ENCODE assay signal across 8 cellular contexts in the genomic region with DNA sequence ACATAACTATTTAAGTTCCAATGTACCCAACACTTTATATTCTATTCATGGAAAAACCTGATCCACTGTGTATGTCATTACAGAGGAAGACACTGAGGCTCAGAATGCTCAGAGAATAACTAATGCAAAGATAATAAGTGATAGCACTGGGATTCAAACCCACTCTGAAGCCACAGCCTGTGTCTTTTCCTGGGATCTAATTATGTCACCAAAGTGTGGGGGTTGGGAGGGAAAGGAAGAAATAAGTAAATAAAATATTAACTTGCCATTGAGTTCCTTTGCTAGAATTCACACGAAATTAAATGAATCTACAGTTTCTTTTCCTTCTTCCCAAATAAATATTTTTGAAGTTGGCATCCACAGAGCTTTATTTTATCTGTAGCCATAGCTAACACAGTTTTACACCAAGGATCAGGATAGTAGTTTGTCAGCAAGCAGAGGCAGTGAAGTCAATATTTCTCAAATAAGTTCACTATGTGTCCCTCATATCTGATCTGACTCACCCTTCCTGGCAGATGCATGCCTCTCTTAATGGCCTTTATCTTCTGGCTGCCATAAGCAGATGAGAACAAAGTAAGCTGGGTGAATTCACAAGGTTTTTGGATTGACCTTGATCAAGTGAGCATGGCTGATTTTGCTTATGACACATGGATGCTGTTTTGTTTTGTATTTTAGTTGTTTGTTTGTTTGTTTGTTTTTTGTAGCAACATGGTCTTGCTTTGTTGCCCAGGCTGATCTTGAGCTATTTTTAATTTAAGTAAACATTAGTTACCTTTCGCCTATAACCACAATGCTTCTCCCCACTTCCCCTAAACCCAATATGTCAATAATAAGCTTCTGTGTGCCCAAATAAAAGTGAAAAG. TPM values are rescaled to one million over a fixed set of nuclear protein-coding genes. Genes with fewer than 3 reads are reported as not detected.
A peak's percentile ranks its signal among the peaks of the same experiment; 100 is the strongest.
DNase-seq lines count a peak whose midpoint lies in the region; ATAC-seq, FAIRE-seq and TF ChIP-seq lines count a peak whose summit lies in the region.

No MANE protein-coding gene starts in this region.

- no TSS peak for BruUV-seq in HepG2 (replicated peaks; lab: Mats Ljungman, UMichigan)

- no peak overlapping the region for H3K4me3 Mint-ChIP-seq in chondrocyte (ENCODE audit: unreplicated experiment)

- peaks cover 20% of the 10 kb centered on the region for H3K9me3 Mint-ChIP-seq in chondrocyte (ENCODE audit: low read depth)

- H3K36me3 ChIP-seq in HepG2 (replicated peaks in 1 of 2; ENCODE audit: control insufficient read depth in 1 of 2, insufficient read depth in 2 of 2, low read length in 2 of 2): peaks cover 0 to 4% of the 10 kb centered on the region in 2 experiments; a peak in 1 of 5 replicates

- peak; percentile 34 for DNase-seq in NCI-H69 (lab: John Stamatoyannopoulos, UW)
- DNase-seq in HepG2 (ENCODE audit: low spot score): peak; percentile 90
- DNase-seq in MV-4-11 (lab: John Stamatoyannopoulos, UW): no peak
- no peak for DNase-seq in COR-L47 (lab: John Stamatoyannopoulos, UW)
- no peak for DNase-seq in activated CD4-positive, alpha-beta T cell treated with anti-CD3 and anti-CD28 coated beads, Interleukin-2, amount 50 U/mL, for 4 hours
- DNase-seq in chondrocyte (ENCODE audit: low spot score): no peak

- no peak for TF ChIP-seq RAD21 in HepG2 (CRISPR knock-in tag; IDR thresholded peaks at IDR 0.05)

- peak overlapping the region; percentile 69 for H3K27ac ChIP-seq in HepG2 (ENCODE audit: extremely low read length, insufficient read depth, low read length)

- no peaks in the 10 kb centered on the region for H3K27me3 ChIP-seq in HepG2 (ENCODE audit: control insufficient read depth in 1 of 2, insufficient read depth in 2 of 2, low read length in 2 of 2)

- no peak for TF ChIP-seq POLR2A in HepG2 (IDR thresholded peaks at IDR 0.05; ENCODE audit: insufficient read depth in 1 of 2, low read depth in 2 of 2, low read length in 2 of 2)

- intact Hi-C loops in HepG2 (cut with micrococcal nuclease; ENCODE audit: unreplicated experiment): loop anchor here (1.0 to 2.0 kb wide), 2 partner anchors 9 to 28 kb away; no protein-coding TSS in a partner anchor

- H3K36me3 Mint-ChIP-seq in chondrocyte (ENCODE audit: low read depth): peaks cover 3% of the 10 kb centered on the region

- H2AFZ ChIP-seq in HepG2 (ENCODE audit: low read length): no peak overlapping the region

- CTCF ChIA-PET in HepG2 (lab: Yijun Ruan, JAX; ENCODE audit: low intra/inter-chr PET ratio, low total read pairs): no interaction called here

- 0 out of 4 replicates have a peak, but pooled peaks of 1 of the 2 experiments have one; percentile 51 for TF ChIP-seq EP300 in HepG2 (IDR thresholded peaks at IDR 0.05; ENCODE audit: low read depth in 2 of 2, low read length in 2 of 2)
- TF ChIP-seq EP300 in HepG2 (CRISPR knock-in tag; IDR thresholded peaks at IDR 0.05; ENCODE audit: borderline replicate concordance): peak; percentile 44; the same call in 1 of the 2 replicates

- peak overlapping the region; percentile 71 for H3K4me2 ChIP-seq in HepG2 (ENCODE audit: low read depth, low read length)

- WGBS in HepG2 (ENCODE audit: low lambda C conversion rate): 11% methylated on average over 2 of the region's 2 CpGs

- H3K4me3 ChIP-seq in HepG2 (replicated peaks in 1 of 3; ENCODE audit: insufficient read depth in 1 of 3, low read depth in 2 of 3, low read length in 3 of 3): peak overlapping the region in 2 of 3 experiments; percentile 14 to 39; a peak in 2 of 6 replicates

- no peaks in the 10 kb centered on the region for H3K9me3 ChIP-seq in HepG2 (ENCODE audit: low read length)

- H3K27ac Mint-ChIP-seq in chondrocyte (ENCODE audit: unreplicated experiment): no peak overlapping the region

- in situ Hi-C loops in HepG2 (cut with HindIII; ENCODE audit: extremely low pct_ligation_motif_present, low pct_unique_long_range_greater_than_20kb): loop anchor here (5.0 kb wide), 1 partner anchor 92 kb away; no protein-coding TSS in a partner anchor

- peaks cover 16% of the 10 kb centered on the region for H3K27me3 Mint-ChIP-seq in chondrocyte (ENCODE audit: low read depth)

- POLR2A ChIA-PET in HepG2 (lab: Yijun Ruan, JAX): interaction anchor here (0.6 to 1.8 kb wide), 5 partner anchors 8 to 749 kb away, joined by 3 to 9 read pairs (median 7); no protein-coding TSS in a partner anchor

- H3K9ac ChIP-seq in HepG2 (ENCODE audit: insufficient read depth, low read depth, low read length): peak overlapping the region; percentile 45

- peaks cover 3% of the 10 kb centered on the region for H3K4me1 Mint-ChIP-seq in chondrocyte (ENCODE audit: low read depth)

- TF ChIP-seq CTCF in HepG2 (CRISPR knock-in tag; IDR thresholded peaks at IDR 0.05) (no peak), chondrocyte (IDR thresholded peaks at IDR 0.05) (no peak)

- H4K20me1 ChIP-seq in HepG2 (ENCODE audit: insufficient read depth, low read length): peaks cover 26% of the 10 kb centered on the region

- ATAC-seq in GM18502 (IDR thresholded peaks at IDR 0.05; ENCODE audit: poor library complexity, unreplicated experiment) (peak; percentile 50), HG02642 (IDR thresholded peaks at IDR 0.05; ENCODE audit: poor library complexity, unreplicated experiment) (peak; percentile 66), HepG2 (peak; percentile 88)

- FAIRE-seq in HepG2 (lab: Jason Lieb, UNC): peak; percentile 48

- peaks cover 100% of the 10 kb centered on the region for H3K4me1 ChIP-seq in HepG2 (ENCODE audit: insufficient read depth, low read length)

- peaks cover 100% of the 10 kb centered on the region for H3K79me2 ChIP-seq in HepG2 (ENCODE audit: insufficient read depth, low read length)

TF ChIP-seq in HepG2, 621 proteins besides CTCF, POLR2A, EP300 and RAD21 (continues in another document):
- TF ChIP-seq MEIS1 (CRISPR knock-in tag; IDR thresholded peaks at IDR 0.05; ENCODE audit: borderline replicate concordance) (0 out of 2 replicates have a peak, but pooled peaks have one; percentile 31), FOSL2 (CRISPR knock-in tag; IDR thresholded peaks at IDR 0.05) (peak; percentile 99), ZNF792 (CRISPR knock-in tag; IDR thresholded peaks at IDR 0.05) (peak; percentile 97), AGO2 (optimal IDR thresholded peaks at IDR 0.05; ENCODE audit: low read depth, low read length) (no peak), ATF5 (CRISPR knock-in tag; IDR thresholded peaks at IDR 0.05; ENCODE audit: low read depth) (no peak), FOSL1 (CRISPR knock-in tag; IDR thresholded peaks at IDR 0.05; ENCODE audit: borderline replicate concordance) (peak; percentile 95), NR2C2 (CRISPR knock-in tag; IDR thresholded peaks at IDR 0.05; ENCODE audit: borderline replicate concordance) (peak; percentile 4; the same call in 1 of the 2 replicates), ASH2L (IDR thresholded peaks at IDR 0.05; ENCODE audit: insufficient read length, low read depth, low read length) (peak; percentile 51), NFIC (IDR thresholded peaks at IDR 0.05; ENCODE audit: low read length) (peak; percentile 62; the same call in 1 of the 2 replicates), SOX5 (CRISPR knock-in tag; IDR thresholded peaks at IDR 0.05; ENCODE audit: borderline replicate concordance) (peak; percentile 67; the same call in 1 of the 2 replicates), RXRB (CRISPR knock-in tag; IDR thresholded peaks at IDR 0.05; ENCODE audit: borderline replicate concordance) (peak; percentile 29; the same call in 1 of the 2 replicates), ETV5 (CRISPR knock-in tag; IDR thresholded peaks at IDR 0.05; ENCODE audit: borderline replicate concordance) (peak; percentile 51; the same call in 1 of the 2 replicates), CENPT (CRISPR knock-in tag; IDR thresholded peaks at IDR 0.05; ENCODE audit: low read depth) (no peak), PAF1 (CRISPR knock-in tag; IDR thresholded peaks at IDR 0.05) (no peak), ZSCAN25 (CRISPR knock-in tag; IDR thresholded peaks at IDR 0.05) (no peak), ONECUT2 (CRISPR knock-in tag; IDR thresholded peaks at IDR 0.05) (peak; percentile 58; the same call in 1 of the 2 replicates), DDIT3 (CRISPR knock-in tag; IDR thresholded peaks at IDR 0.05) (no peak)

RNA-seq across cellular contexts. Expression of gene RAPGEF5, which starts 6.3 kb away (rescaled TPM):
- total RNA-seq in HepG2 (2016; rRNA removed; fragmentation: Illumina TruSeq; extraction: Trizol) (14.2 and 23.4 TPM in 2 replicates), chondrocyte (0.53 to 2.2 TPM (median 1.9 TPM) in 3 replicates)
- 38.2 and 53.3 TPM in 2 replicates for total RNA-seq in HepG2 (2016; cell fraction: cytosol; rRNA removed; fragmentation: Illumina TruSeq; extraction: Trizol; ENCODE audit: low read depth)
- 13.2 and 22.4 TPM in 2 replicates for total RNA-seq in HepG2 (2016; cell fraction: insoluble cytoplasmic fraction; rRNA removed; fragmentation: Illumina TruSeq; extraction: Trizol)
- total RNA-seq in HepG2 (2016; cell fraction: membrane; rRNA removed; fragmentation: Illumina TruSeq; extraction: Trizol): 12.4 and 13.4 TPM in 2 replicates
- 71.0 and 73.9 TPM in 2 replicates for total RNA-seq in HepG2 (2016; cell fraction: nucleus; rRNA removed; fragmentation: Illumina TruSeq; extraction: Trizol)
- 17.1 and 22.1 TPM in 2 replicates for polyA plus RNA-seq in HepG2 (2011; rRNA removed)
- polyA plus RNA-seq in HepG2 (2011; cell fraction: cytosol; rRNA removed): 5.9 and 10.7 TPM in 2 replicates
- polyA plus RNA-seq in HepG2 (2011; cell fraction: nucleus; rRNA removed): 46.0 and 51.6 TPM in 2 replicates
- polyA plus RNA-seq in HepG2 (2012): 17.5 and 19.8 TPM in 2 replicates
- 0.33 and 0.40 TPM in 2 replicates for polyA plus RNA-seq in HepG2 (2016; cell fraction: cytosol; fragmentation: Illumina TruSeq; extraction: Trizol; ENCODE audit: low read depth)
- 6.6 and 6.7 TPM in 2 replicates for polyA plus RNA-seq in HepG2 (2016; cell fraction: insoluble cytoplasmic fraction; fragmentation: Illumina TruSeq; extraction: Trizol; ENCODE audit: low read depth)
- polyA plus RNA-seq in HepG2 (2016; cell fraction: membrane; fragmentation: Illumina TruSeq; extraction: Trizol; ENCODE audit: low read depth): 1.1 and 1.5 TPM in 2 replicates
- 16.3 and 19.9 TPM in 2 replicates for polyA plus RNA-seq in HepG2 (2016; cell fraction: nucleus; fragmentation: Illumina TruSeq; extraction: Trizol; ENCODE audit: insufficient read depth, low read depth)
- polyA minus RNA-seq in HepG2 (2011; rRNA and poly(A)+ RNA removed; ENCODE audit: low replicate concordance): 0.12 and 96.5 TPM in 2 replicates
- polyA minus RNA-seq in HepG2 (2011; cell fraction: cytosol; rRNA and poly(A)+ RNA removed): 28.1 and 39.1 TPM in 2 replicates
- 471 and 523 TPM in 2 replicates for polyA minus RNA-seq in HepG2 (2011; cell fraction: nucleus; rRNA and poly(A)+ RNA removed)

Comparison
In these comparisons a context has a peak if more than half of its experiments do, and no peak if none do; other contexts are left out.
1. DNase-seq: peak in NCI-H69 (single experiment) and HepG2 (single experiment); none in MV-4-11 (single experiment), COR-L47 (single experiment), activated CD4-positive, alpha-beta T cell treated with anti-CD3 and anti-CD28 coated beads, Interleukin-2, amount 50 U/mL, for 4 hours (0 of 2) and chondrocyte (single experiment).
2. Peak in every context shown above with its lines, with median percentiles within 50 percentile points of each other: ATAC-seq.